In the genomic region with DNA sequence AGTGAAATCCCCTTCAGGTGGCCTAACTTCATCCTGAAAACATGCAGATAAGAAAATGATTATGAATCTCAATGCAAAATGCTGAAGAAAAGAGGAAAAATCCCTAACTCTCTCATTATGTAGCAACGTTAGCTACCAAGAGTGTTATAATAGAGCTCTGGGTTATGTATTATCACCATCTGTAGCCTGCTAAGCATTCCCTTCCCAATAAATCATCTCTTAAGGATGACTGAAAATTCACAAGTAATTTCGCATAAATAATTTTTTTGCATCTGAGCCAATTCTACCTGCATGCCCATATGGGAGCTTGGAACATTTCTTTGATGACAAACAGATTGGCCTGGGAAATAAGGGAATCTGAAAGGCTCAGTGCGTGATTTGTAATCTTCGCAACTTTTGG, we compare ENCODE assay signal across 18 cellular contexts.
"Had no signal": no experiment of that assay in that cellular context is flagged by ENCODE, and none has a peak within 500 bp of the region (broad histone marks: within the 10 kb centered on the region; RNA-seq: fewer than 3 reads in every experiment).

No MANE protein-coding gene starts in this region.

- H3K27ac ChIP-seq: colonic mucosa, epithelial cell of prostate, neutrophil, right lobe of liver, testis had no signal

- H3K27me3 Mint-ChIP-seq: activated naive CD4-positive, alpha-beta T cell treated with anti-CD3 and anti-CD28 coated beads, Interleukin-2, amount 50 U/mL, for 24 hours; progenitor cell of endocrine pancreas; stimulated activated naive CD8-positive, alpha-beta T cell treated with anti-CD3 and anti-CD28 coated beads, Interleukin-15, Interleukin-2, amounts not matched to agents 100 ng/mL and 50 ng/mL, for 24 hours had no signal

- ATAC-seq: naive thymus-derived CD4-positive, alpha-beta T cell; right lobe of liver had no signal

- H3K4me3 Mint-ChIP-seq: activated naive CD4-positive, alpha-beta T cell treated with anti-CD3 and anti-CD28 coated beads, Interleukin-2, amount 50 U/mL, for 24 hours; naive thymus-derived CD4-positive, alpha-beta T cell; stimulated activated naive CD8-positive, alpha-beta T cell treated with anti-CD3 and anti-CD28 coated beads, Interleukin-15, Interleukin-2, amounts not matched to agents 100 ng/mL and 50 ng/mL, for 24 hours; T-helper 2 cell treated with Interferon-gamma antibody and Interleukin-4, amounts not matched to agents 5 μg/mL and 100 μg/mL, for 36 hours had no signal

- DNase-seq: activated T-cell treated with anti-CD3 and anti-CD28 coated beads, Interleukin-2, amount 50 U/mL, for 1 hour; anterior cingulate cortex; caudate nucleus; colonic mucosa; effector CD8-positive, alpha-beta T cell; hippocampal formation; naive thymus-derived CD4-positive, alpha-beta T cell; right lobe of liver; stimulated activated CD4-positive, alpha-beta T cell treated with anti-CD3 and anti-CD28 coated beads, Interleukin-4, amount 100 ng/mL, for 1 hour; stimulated activated CD8-positive, alpha-beta memory T cell treated with anti-CD3 and anti-CD28 coated beads, Interleukin-4, amount 100 ng/mL, for 48 hours; testis had no signal

- H3K27me3 ChIP-seq: colonic mucosa, neutrophil, right lobe of liver, testis had no signal

- H3K27ac Mint-ChIP-seq: activated naive CD4-positive, alpha-beta T cell treated with anti-CD3 and anti-CD28 coated beads, Interleukin-2, amount 50 U/mL, for 24 hours; naive thymus-derived CD4-positive, alpha-beta T cell; progenitor cell of endocrine pancreas; stimulated activated naive CD8-positive, alpha-beta T cell treated with anti-CD3 and anti-CD28 coated beads, Interleukin-15, Interleukin-2, amounts not matched to agents 100 ng/mL and 50 ng/mL, for 24 hours; T-helper 2 cell treated with Interferon-gamma antibody and Interleukin-4, amounts not matched to agents 5 μg/mL and 100 μg/mL, for 36 hours had no signal

- H3K4me1 ChIP-seq: colonic mucosa, right lobe of liver, testis had no signal

- H3K36me3 ChIP-seq: colonic mucosa, neutrophil, right lobe of liver had no signal

- H3K36me3 Mint-ChIP-seq: activated naive CD4-positive, alpha-beta T cell treated with anti-CD3 and anti-CD28 coated beads, Interleukin-2, amount 50 U/mL, for 24 hours; naive thymus-derived CD4-positive, alpha-beta T cell had no signal

- H3K4me3 ChIP-seq: colonic mucosa, lung, right lobe of liver, testis had no signal

- H3K4me1 Mint-ChIP-seq: activated naive CD4-positive, alpha-beta T cell treated with anti-CD3 and anti-CD28 coated beads, Interleukin-2, amount 50 U/mL, for 24 hours; naive thymus-derived CD4-positive, alpha-beta T cell had no signal

- H3K9me3 ChIP-seq: colonic mucosa, neutrophil, right lobe of liver, testis had no signal

- H3K9me3 Mint-ChIP-seq: activated naive CD4-positive, alpha-beta T cell treated with anti-CD3 and anti-CD28 coated beads, Interleukin-2, amount 50 U/mL, for 24 hours; stimulated activated naive CD8-positive, alpha-beta T cell treated with anti-CD3 and anti-CD28 coated beads, Interleukin-15, Interleukin-2, amounts not matched to agents 100 ng/mL and 50 ng/mL, for 24 hours; T-helper 2 cell treated with Interferon-gamma antibody and Interleukin-4, amounts not matched to agents 5 μg/mL and 100 μg/mL, for 36 hours had no signal
